Comparison of ENCODE assay signal across 12 cellular contexts in the genomic region with DNA sequence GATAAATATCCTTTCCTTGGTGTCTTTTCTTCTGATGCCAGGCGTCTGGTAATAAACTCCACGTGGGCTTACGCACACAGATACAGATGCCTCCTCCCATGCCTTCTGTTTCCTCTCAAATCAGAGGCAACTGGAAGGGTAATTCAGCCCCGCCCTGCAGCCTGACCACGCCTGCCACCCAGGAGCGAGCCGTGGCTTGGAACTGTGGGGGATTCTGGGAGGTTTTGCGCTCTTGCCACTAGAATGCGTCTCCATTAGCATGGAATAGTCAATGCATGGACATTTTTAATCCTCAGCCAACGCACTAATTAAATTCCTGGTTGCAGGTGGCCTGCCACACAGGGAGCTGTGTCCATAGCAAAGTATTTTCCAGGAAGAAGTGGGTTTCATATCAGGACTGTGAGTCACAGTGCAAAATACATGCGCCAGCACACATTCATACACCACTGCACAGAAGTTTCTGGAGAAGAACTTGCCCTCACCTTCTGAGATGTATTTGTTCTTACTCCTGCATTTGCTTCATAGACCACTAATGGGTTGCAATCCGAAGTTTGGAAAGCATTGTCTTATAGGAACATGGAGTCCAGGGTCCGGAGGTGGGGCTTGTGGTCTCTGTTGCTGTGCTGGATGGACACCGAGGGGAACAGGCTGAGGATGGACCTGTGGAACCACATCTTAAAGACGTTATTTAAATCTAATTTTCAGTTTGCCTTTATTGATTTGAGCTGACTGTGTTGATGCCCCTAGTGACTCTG.
A peak's percentile ranks its signal among the peaks of the same experiment; 100 is the strongest.
DNase-seq lines count a peak whose midpoint lies in the region; ATAC-seq and TF ChIP-seq lines count a peak whose summit lies in the region.
"Had no signal": no experiment of that assay in that cellular context is flagged by ENCODE, and none has a peak within 500 bp of the region (broad histone marks: within the 10 kb centered on the region; RNA-seq: fewer than 3 reads in every experiment).

No MANE protein-coding gene starts in this region.

- CTCF ChIA-PET in activated CD4-positive, alpha-beta T cell treated with anti-CD3 and anti-CD28 coated beads for 36 hours (lab: Charles Lee), result no interaction called here

- no peak overlapping the region for H3K4me3 ChIP-seq in colonic mucosa
- H3K4me3 ChIP-seq: uterus had no signal

- H3K9me3 Mint-ChIP-seq in activated CD4-positive, alpha-beta T cell treated with anti-CD3 and anti-CD28 coated beads for 36 hours (ENCODE audit: low read depth), result no peaks in the 10 kb centered on the region
- H3K9me3 Mint-ChIP-seq in osteocyte (ENCODE audit: unreplicated experiment) (no peaks in the 10 kb centered on the region), progenitor cell of endocrine pancreas (ENCODE audit: low read depth) (no peaks in the 10 kb centered on the region)

- H3K4me1 ChIP-seq in colonic mucosa, result peaks cover 10% of the 10 kb centered on the region
- H3K4me1 ChIP-seq: parathyroid adenoma, uterus had no signal

- no peak overlapping the region for H3K4me3 Mint-ChIP-seq in activated CD4-positive, alpha-beta T cell treated with anti-CD3 and anti-CD28 coated beads for 36 hours
- H3K4me3 Mint-ChIP-seq in osteocyte (ENCODE audit: unreplicated experiment) (no peak overlapping the region), progenitor cell of endocrine pancreas (ENCODE audit: low read depth) (no peak overlapping the region)

- TF ChIP-seq CTCF in colonic mucosa (IDR thresholded peaks at IDR 0.05) (no peak), osteocyte (IDR thresholded peaks at IDR 0.05) (no peak), GM20000 (IDR thresholded peaks at IDR 0.05; ENCODE audit: extremely low read depth, missing control alignments) (no peak), progenitor cell of endocrine pancreas (IDR thresholded peaks at IDR 0.05; ENCODE audit: unreplicated experiment) (no peak)

- H3K27me3 Mint-ChIP-seq in activated CD4-positive, alpha-beta T cell treated with anti-CD3 and anti-CD28 coated beads for 36 hours, result no peaks in the 10 kb centered on the region
- H3K27me3 Mint-ChIP-seq in osteocyte (ENCODE audit: unreplicated experiment), result no peaks in the 10 kb centered on the region
- peaks cover 16% of the 10 kb centered on the region for H3K27me3 Mint-ChIP-seq in progenitor cell of endocrine pancreas

- peak overlapping the region in 1 of 2 donors; percentile 13 for H3K9ac ChIP-seq in colonic mucosa (ENCODE audit: low read depth in 2 of 2, low read length in 2 of 2)
- H3K9ac ChIP-seq: parathyroid adenoma had no signal

- H3K36me3 Mint-ChIP-seq in activated CD4-positive, alpha-beta T cell treated with anti-CD3 and anti-CD28 coated beads for 36 hours (ENCODE audit: low read depth), result no peaks in the 10 kb centered on the region
- H3K36me3 Mint-ChIP-seq in osteocyte (ENCODE audit: unreplicated experiment) (no peaks in the 10 kb centered on the region), progenitor cell of endocrine pancreas (ENCODE audit: insufficient read depth) (no peaks in the 10 kb centered on the region)

- no peaks in the 10 kb centered on the region for H3K27me3 ChIP-seq in colonic mucosa
- H3K27me3 ChIP-seq: uterus had no signal

- intact Hi-C loops in activated CD4-positive, alpha-beta T cell treated with anti-CD3 and anti-CD28 coated beads for 36 hours (cut with DNase I, micrococcal nuclease), result no loop called here
- intact Hi-C loops in colonic mucosa (cut with DNase I), result loop anchor here (5.0 kb wide), 1 partner anchor 148 kb away; no protein-coding TSS in a partner anchor

- no peaks in the 10 kb centered on the region for H3K9me3 ChIP-seq in colonic mucosa
- H3K9me3 ChIP-seq: uterus had no signal

- H3K27ac ChIP-seq in colonic mucosa, result peak overlapping the region; percentile 19
- H3K27ac ChIP-seq: parathyroid adenoma, uterus had no signal

- no peaks in the 10 kb centered on the region for H3K36me3 ChIP-seq in colonic mucosa
- H3K36me3 ChIP-seq: uterus had no signal

- peaks cover 55% of the 10 kb centered on the region for H3K4me1 Mint-ChIP-seq in activated CD4-positive, alpha-beta T cell treated with anti-CD3 and anti-CD28 coated beads for 36 hours
- H3K4me1 Mint-ChIP-seq in osteocyte (ENCODE audit: unreplicated experiment) (peaks cover 1% of the 10 kb centered on the region), progenitor cell of endocrine pancreas (ENCODE audit: low read depth) (no peaks in the 10 kb centered on the region)

- POLR2A ChIA-PET in activated CD4-positive, alpha-beta T cell treated with anti-CD3 and anti-CD28 coated beads for 36 hours (lab: Charles Lee), result no interaction called here

- peak; percentile 65 for ATAC-seq in activated CD4-positive, alpha-beta T cell treated with anti-CD3 and anti-CD28 coated beads for 36 hours
- ATAC-seq in GM21515 (IDR thresholded peaks at IDR 0.05; ENCODE audit: unreplicated experiment), result no peak

- H3K27ac Mint-ChIP-seq in activated CD4-positive, alpha-beta T cell treated with anti-CD3 and anti-CD28 coated beads for 36 hours, result no peak overlapping the region
- H3K27ac Mint-ChIP-seq in osteocyte (ENCODE audit: unreplicated experiment) (no peak overlapping the region), progenitor cell of endocrine pancreas (no peak overlapping the region)

- DNase-seq in activated CD4-positive, alpha-beta T cell treated with anti-CD3 and anti-CD28 coated beads for 36 hours, result peak; percentile 43
- DNase-seq in activated CD4-positive, alpha-beta T cell treated with anti-CD3 and anti-CD28 coated beads for 1 hour, result no peak
- peak; percentile 74 for DNase-seq in NCI-H226
- DNase-seq in colonic mucosa, result peak; percentile 87
- peak; percentile 40 for DNase-seq in osteocyte (ENCODE audit: extremely low spot score, unreplicated experiment)
- DNase-seq in GM20000 (ENCODE audit: low spot score), result no peak
- DNase-seq in progenitor cell of endocrine pancreas (ENCODE audit: low spot score, unreplicated experiment), result no peak
- DNase-seq: activated effector memory CD4-positive, alpha-beta T cell treated with anti-CD3 and anti-CD28 coated beads, Interleukin-2, amount 50 U/mL, for 16 hours; T1000; uterus had no signal

Comparison
In these comparisons a context has a peak if more than half of its experiments do, and no peak if none do; other contexts are left out.
1. DNase-seq: peak in activated CD4-positive, alpha-beta T cell treated with anti-CD3 and anti-CD28 coated beads for 36 hours (single experiment), NCI-H226 (single experiment), colonic mucosa (single experiment) and osteocyte (single experiment); none in activated CD4-positive, alpha-beta T cell treated with anti-CD3 and anti-CD28 coated beads for 1 hour (single experiment), GM20000 (single experiment) and progenitor cell of endocrine pancreas (single experiment).